In the genomic region with DNA sequence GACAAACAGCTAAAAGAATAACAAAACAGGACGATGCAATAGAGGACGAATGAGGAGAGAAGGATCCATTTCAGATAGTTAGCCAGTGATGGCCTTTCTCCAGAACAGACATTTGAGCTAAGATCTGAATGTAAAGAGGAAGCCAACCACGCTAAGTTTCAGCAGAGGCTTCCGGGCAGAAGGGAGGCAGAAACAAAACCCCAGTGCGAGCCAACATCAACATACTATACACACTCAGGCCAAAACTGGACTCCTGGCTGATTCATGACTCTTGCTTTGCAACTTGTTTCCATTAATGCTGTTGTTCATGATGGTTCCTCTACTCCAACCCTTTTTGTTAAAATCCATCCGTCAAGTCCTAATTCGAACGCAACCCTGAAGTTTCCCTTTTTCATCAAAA, we compare ENCODE assay signal across 18 cellular contexts.
DNase-seq lines count a peak whose midpoint lies in the region; ATAC-seq and TF ChIP-seq lines count a peak whose summit lies in the region.
"Had no signal": no experiment of that assay in that cellular context is flagged by ENCODE, and none has a peak within 500 bp of the region (broad histone marks: within the 10 kb centered on the region; RNA-seq: fewer than 3 reads in every experiment).

No MANE protein-coding gene starts in this region.

- no peaks in the 10 kb centered on the region for H3K27me3 Mint-ChIP-seq in MCF 10A (ENCODE audit: insufficient read depth, unreplicated experiment)
- no peaks in the 10 kb centered on the region for H3K27me3 Mint-ChIP-seq in activated CD8-positive, alpha-beta T cell treated with anti-CD3 and anti-CD28 coated beads for 36 hours
- H3K27me3 Mint-ChIP-seq in naive thymus-derived CD4-positive, alpha-beta T cell: no peaks in the 10 kb centered on the region

- no peak overlapping the region for H3K4me3 Mint-ChIP-seq in MCF 10A (ENCODE audit: unreplicated experiment)
- H3K4me3 Mint-ChIP-seq in activated CD8-positive, alpha-beta T cell treated with anti-CD3 and anti-CD28 coated beads for 36 hours: no peak overlapping the region
- H3K4me3 Mint-ChIP-seq in naive thymus-derived CD4-positive, alpha-beta T cell: no peak overlapping the region

- no peak for TF ChIP-seq POLR2A in breast epithelium (IDR thresholded peaks at IDR 0.05)

- no peaks in the 10 kb centered on the region for H3K4me1 Mint-ChIP-seq in MCF 10A (ENCODE audit: insufficient read depth, unreplicated experiment)
- no peaks in the 10 kb centered on the region for H3K4me1 Mint-ChIP-seq in activated CD8-positive, alpha-beta T cell treated with anti-CD3 and anti-CD28 coated beads for 36 hours (ENCODE audit: low read depth)
- no peaks in the 10 kb centered on the region for H3K4me1 Mint-ChIP-seq in naive thymus-derived CD4-positive, alpha-beta T cell

- DNase-seq in MCF 10A (ENCODE audit: unreplicated experiment) (peak; percentile 22), breast epithelium (ENCODE audit: low spot score in 2 of 2) (no peak), fibroblast of peridontal ligament (ENCODE audit: extremely low read depth) (peak; percentile 58), osteoblast (ENCODE audit: insufficient read length, low spot score, missing footprints) (peak; percentile 45), NCI-H187 (lab: John Stamatoyannopoulos, UW) (no peak), mucosa of gallbladder (ENCODE audit: low spot score) (no peak)
- DNase-seq in activated CD8-positive, alpha-beta T cell treated with anti-CD3 and anti-CD28 coated beads for 36 hours: no peak
- DNase-seq in naive thymus-derived CD4-positive, alpha-beta T cell: no peak
- DNase-seq: AML-193, DMS79, KBM-7, MV-4-11, NCI-H1694 treated with DMSO at 0.1 percent for 48 hours, NCI-H2227 treated with DMSO at 0.1 percent for 48 hours, NCI-H524 treated with DMSO at 0.1 percent for 48 hours, SHP77 had no signal

- H3K4me2 ChIP-seq in osteoblast (ENCODE audit: insufficient read depth, low read length): peak overlapping the region; percentile 42

- no peaks in the 10 kb centered on the region for H3K36me3 Mint-ChIP-seq in MCF 10A (ENCODE audit: insufficient read depth, unreplicated experiment)
- H3K36me3 Mint-ChIP-seq in activated CD8-positive, alpha-beta T cell treated with anti-CD3 and anti-CD28 coated beads for 36 hours (ENCODE audit: low read depth): no peaks in the 10 kb centered on the region
- H3K36me3 Mint-ChIP-seq in naive thymus-derived CD4-positive, alpha-beta T cell: no peaks in the 10 kb centered on the region

- peak overlapping the region; percentile 91 for H2AFZ ChIP-seq in osteoblast (ENCODE audit: low read length)

- no peak overlapping the region for H3K27ac Mint-ChIP-seq in MCF 10A (ENCODE audit: low read depth, unreplicated experiment)
- no peak overlapping the region for H3K27ac Mint-ChIP-seq in activated CD8-positive, alpha-beta T cell treated with anti-CD3 and anti-CD28 coated beads for 36 hours
- no peak overlapping the region for H3K27ac Mint-ChIP-seq in naive thymus-derived CD4-positive, alpha-beta T cell

- no peaks in the 10 kb centered on the region for H3K9me3 ChIP-seq in breast epithelium
- H3K9me3 ChIP-seq in osteoblast (ENCODE audit: low read depth, low read length): no peaks in the 10 kb centered on the region
- H3K9me3 ChIP-seq in naive thymus-derived CD4-positive, alpha-beta T cell (ENCODE audit: control insufficient read depth in 2 of 3, low read length in 3 of 3): no peaks in the 10 kb centered on the region

- CTCF ChIA-PET in MCF 10A (lab: Yijun Ruan, JAX): interaction anchor here (0.6 kb wide), 1 partner anchor 248 kb away, joined by 3 read pairs; no protein-coding TSS in a partner anchor
- CTCF ChIA-PET in activated CD8-positive, alpha-beta T cell treated with anti-CD3 and anti-CD28 coated beads for 36 hours (lab: Charles Lee): no interaction called here
- CTCF ChIA-PET in naive thymus-derived CD4-positive, alpha-beta T cell (lab: Charles Lee): interaction anchor here (0.5 kb wide), 1 partner anchor 26 kb away, joined by 5 read pairs; no protein-coding TSS in a partner anchor

- H3K4me1 ChIP-seq in breast epithelium: no peaks in the 10 kb centered on the region
- H3K4me1 ChIP-seq in osteoblast (ENCODE audit: insufficient read depth, low read length): peaks cover 5% of the 10 kb centered on the region
- no peaks in the 10 kb centered on the region for H3K4me1 ChIP-seq in naive thymus-derived CD4-positive, alpha-beta T cell (ENCODE audit: control insufficient read depth in 2 of 2, insufficient read depth in 2 of 2, low read length in 2 of 2)

- H3K27ac ChIP-seq in breast epithelium: no peak overlapping the region
- no peak overlapping the region for H3K27ac ChIP-seq in osteoblast (ENCODE audit: low read depth, low read length)
- no peak overlapping the region for H3K27ac ChIP-seq in naive thymus-derived CD4-positive, alpha-beta T cell (ENCODE audit: low read depth, low read length)
- H3K27ac ChIP-seq: 22Rv1, C4-2B had no signal

- TF ChIP-seq CTCF in MCF 10A (IDR thresholded peaks at IDR 0.05; ENCODE audit: unreplicated experiment) (no peak), breast epithelium (IDR thresholded peaks at IDR 0.05) (no peak), osteoblast (IDR thresholded peaks at IDR 0.05; ENCODE audit: extremely low read depth, low read depth, low read length) (no peak)
- no peak for TF ChIP-seq CTCF in activated CD8-positive, alpha-beta T cell treated with anti-CD3 and anti-CD28 coated beads for 36 hours (IDR thresholded peaks at IDR 0.05)

- POLR2A ChIA-PET in MCF 10A (lab: Yijun Ruan, JAX): no interaction called here
- POLR2A ChIA-PET in activated CD8-positive, alpha-beta T cell treated with anti-CD3 and anti-CD28 coated beads for 36 hours (lab: Charles Lee): no interaction called here
- POLR2A ChIA-PET in naive thymus-derived CD4-positive, alpha-beta T cell (lab: Charles Lee): no interaction called here

- H3K4me3 ChIP-seq in breast epithelium: no peak overlapping the region
- peak overlapping the region; percentile 1 for H3K4me3 ChIP-seq in osteoblast (ENCODE audit: insufficient read depth, low read length)
- H3K4me3 ChIP-seq in naive thymus-derived CD4-positive, alpha-beta T cell (ENCODE audit: low read length): no peak overlapping the region

- H4K20me1 ChIP-seq in osteoblast (ENCODE audit: insufficient read depth, low read length): no peaks in the 10 kb centered on the region

- no peak for ATAC-seq in activated CD8-positive, alpha-beta T cell treated with anti-CD3 and anti-CD28 coated beads for 36 hours
- ATAC-seq in naive thymus-derived CD4-positive, alpha-beta T cell: no peak

- no peaks in the 10 kb centered on the region for H3K36me3 ChIP-seq in breast epithelium
- H3K36me3 ChIP-seq in osteoblast (ENCODE audit: insufficient read depth, low read length): no peaks in the 10 kb centered on the region
- H3K36me3 ChIP-seq in naive thymus-derived CD4-positive, alpha-beta T cell (ENCODE audit: control insufficient read depth in 2 of 3, insufficient read depth in 3 of 3, low read length in 3 of 3): no peaks in the 10 kb centered on the region

- intact Hi-C loops in MCF 10A (cut with micrococcal nuclease) (no loop called here), breast epithelium (cut with DNase I; ENCODE audit: low total_unique reads) (no loop called here)
- intact Hi-C loops in activated CD8-positive, alpha-beta T cell treated with anti-CD3 and anti-CD28 coated beads for 36 hours (cut with micrococcal nuclease): no loop called here
- intact Hi-C loops in naive thymus-derived CD4-positive, alpha-beta T cell (cut with micrococcal nuclease): no loop called here

- no TSS peak for BruUV-seq in MCF 10A (replicated peaks; lab: Mats Ljungman, UMichigan)

- no peaks in the 10 kb centered on the region for H3K79me2 ChIP-seq in osteoblast (ENCODE audit: insufficient read depth, low read length)

- H3K9me3 Mint-ChIP-seq in MCF 10A (ENCODE audit: unreplicated experiment): no peaks in the 10 kb centered on the region
- peaks cover 13% of the 10 kb centered on the region for H3K9me3 Mint-ChIP-seq in activated CD8-positive, alpha-beta T cell treated with anti-CD3 and anti-CD28 coated beads for 36 hours
- H3K9me3 Mint-ChIP-seq in naive thymus-derived CD4-positive, alpha-beta T cell: peaks cover 2 to 20% (median 12%) of the 10 kb centered on the region in 11 donors

- H3K27me3 ChIP-seq in breast epithelium: no peaks in the 10 kb centered on the region
- H3K27me3 ChIP-seq in osteoblast (ENCODE audit: insufficient read depth, low read length): no peaks in the 10 kb centered on the region
- no peaks in the 10 kb centered on the region for H3K27me3 ChIP-seq in naive thymus-derived CD4-positive, alpha-beta T cell (ENCODE audit: control insufficient read depth in 2 of 2, insufficient read depth in 2 of 2, low read length in 2 of 2)

Comparison
In these comparisons a context has a peak if more than half of its experiments do, and no peak if none do; other contexts are left out.
1. DNase-seq: peak in MCF 10A (single experiment), fibroblast of peridontal ligament (single experiment) and osteoblast (single experiment); none in breast epithelium (0 of 2), NCI-H187 (0 of 2), mucosa of gallbladder (single experiment), activated CD8-positive, alpha-beta T cell treated with anti-CD3 and anti-CD28 coated beads for 36 hours (single experiment) and naive thymus-derived CD4-positive, alpha-beta T cell (0 of 9).